Comparison of ENCODE assay signal across 17 cellular contexts in the genomic region with DNA sequence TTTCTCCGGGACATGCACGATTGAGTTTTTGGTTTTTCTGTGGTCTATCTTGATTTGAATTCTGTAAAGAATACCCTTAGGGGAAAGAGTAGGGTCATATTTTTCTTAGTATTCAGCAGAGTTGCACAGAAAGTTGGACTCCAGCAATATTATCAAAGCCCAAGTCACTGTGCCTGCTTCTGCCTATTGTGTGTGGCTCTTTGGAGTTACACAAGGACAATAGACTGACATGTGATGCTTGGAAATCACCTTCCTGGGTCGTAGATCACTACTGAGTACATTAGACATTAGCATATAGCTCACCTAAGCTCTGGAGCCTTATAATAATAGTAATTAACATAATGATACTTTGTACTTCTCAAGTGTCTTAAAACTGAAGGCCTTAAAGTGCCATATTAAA.
DNase-seq lines count a peak whose midpoint lies in the region; ATAC-seq, FAIRE-seq and TF ChIP-seq lines count a peak whose summit lies in the region.
"Had no signal": no experiment of that assay in that cellular context is flagged by ENCODE, and none has a peak within 500 bp of the region (broad histone marks: within the 10 kb centered on the region; RNA-seq: fewer than 3 reads in every experiment).

No MANE protein-coding gene starts in this region.

- DNase-seq in NCI-H1417 (lab: John Stamatoyannopoulos, UW), result peak in 2 of 3 experiments; percentile 38 to 74
- no peak for DNase-seq in NCI-H1417 treated with DMSO at 0.1 percent for 48 hours (lab: John Stamatoyannopoulos, UW)
- DNase-seq in NCI-H146 (lab: John Stamatoyannopoulos, UW), result peak; percentile 72
- no peak for DNase-seq in keratinocyte (ENCODE audit: low read depth, low spot score)
- DNase-seq in gastrocnemius medialis, result no peak
- no peak for DNase-seq in stimulated activated CD4-positive, alpha-beta T cell treated with anti-CD3 and anti-CD28 coated beads, Interleukin-1b, Interleukin-23, amount 100 ng/mL, for 48 hours
- no peak for DNase-seq in stimulated activated effector memory CD8-positive, alpha-beta T cell treated with anti-CD3 and anti-CD28 coated beads, Interleukin-12 subunit alpha, Interleukin-12 subunit beta, amount 100 ng/mL, for 72 hours (ENCODE audit: low spot score in 2 of 2)
- DNase-seq in NCI-H128 (lab: John Stamatoyannopoulos, UW; ENCODE audit: unreplicated experiment), result no peak
- DNase-seq: NCI-H1048, NCI-H2029, NCI-H526 treated with DMSO at 0.1 percent for 48 hours, SK-N-SH had no signal

- H3K27ac Mint-ChIP-seq in stimulated activated effector memory CD8-positive, alpha-beta T cell treated with anti-CD3 and anti-CD28 coated beads, Interleukin-12 subunit alpha, Interleukin-12 subunit beta, amount 100 ng/mL, for 72 hours, result no peak overlapping the region

- TF ChIP-seq POLR2A in gastrocnemius medialis (IDR thresholded peaks at IDR 0.05), result no peak

- in situ Hi-C loops in gastrocnemius medialis (cut with MboI; ENCODE audit: low sequenced_read_pairs in 4 of 4), result no loop called here

- FAIRE-seq in keratinocyte (lab: Jason Lieb, UNC), result peak; percentile 46
- FAIRE-seq: A204.1, H1, HTR-8/SVneo had no signal

- H3K9me3 ChIP-seq in keratinocyte (ENCODE audit: control insufficient read depth, low read depth, low read length) (no peaks in the 10 kb centered on the region), gastrocnemius medialis (peaks cover 0 to 3% (median 0%) of the 10 kb centered on the region in 3 donors)

- peaks cover 31% of the 10 kb centered on the region for H3K36me3 Mint-ChIP-seq in stimulated activated effector memory CD8-positive, alpha-beta T cell treated with anti-CD3 and anti-CD28 coated beads, Interleukin-12 subunit alpha, Interleukin-12 subunit beta, amount 100 ng/mL, for 72 hours

- ATAC-seq in gastrocnemius medialis, result no peak
- ATAC-seq in stimulated activated effector memory CD8-positive, alpha-beta T cell treated with anti-CD3 and anti-CD28 coated beads, Interleukin-12 subunit alpha, Interleukin-12 subunit beta, amount 100 ng/mL, for 72 hours, result no peak
- ATAC-seq: Right ventricle myocardium inferior had no signal

- peaks cover 14% of the 10 kb centered on the region for H3K9me3 Mint-ChIP-seq in stimulated activated effector memory CD8-positive, alpha-beta T cell treated with anti-CD3 and anti-CD28 coated beads, Interleukin-12 subunit alpha, Interleukin-12 subunit beta, amount 100 ng/mL, for 72 hours

- intact Hi-C loops in gastrocnemius medialis (cut with DNase I; ENCODE audit: low total_unique reads), result no loop called here

- H3K36me3 ChIP-seq in keratinocyte (ENCODE audit: control insufficient read depth in 2 of 2, extremely low read depth in 1 of 2, insufficient read depth in 2 of 2, low read length in 2 of 2) (peaks cover 0 to 3% of the 10 kb centered on the region in 2 experiments), gastrocnemius medialis (no peaks in the 10 kb centered on the region)

- H4K20me1 ChIP-seq in keratinocyte (ENCODE audit: control insufficient read depth, extremely low read depth, insufficient read depth, low read length), result no peaks in the 10 kb centered on the region

- no peak overlapping the region for H2AFZ ChIP-seq in keratinocyte (ENCODE audit: control insufficient read depth, low read length)

- H3K9ac ChIP-seq in keratinocyte (ENCODE audit: control insufficient read depth, extremely low read depth, insufficient read depth, low read length), result no peak overlapping the region
- H3K9ac ChIP-seq: SK-N-SH had no signal

- no peaks in the 10 kb centered on the region for H3K27me3 ChIP-seq in keratinocyte (ENCODE audit: control insufficient read depth, extremely low read depth, insufficient read depth, low read length)
- H3K27me3 ChIP-seq in gastrocnemius medialis, result no peaks in the 10 kb centered on the region

- H3K4me2 ChIP-seq in keratinocyte (ENCODE audit: control insufficient read depth, extremely low read depth, insufficient read depth, low read depth, low read length), result no peak overlapping the region
- H3K4me2 ChIP-seq: SK-N-SH had no signal

- no peaks in the 10 kb centered on the region for H3K9me1 ChIP-seq in keratinocyte (ENCODE audit: control insufficient read depth, extremely low read depth, insufficient read depth, low read length)

- H3K27ac ChIP-seq in keratinocyte (ENCODE audit: control insufficient read depth, insufficient read depth, low read length), result no peak overlapping the region
- H3K27ac ChIP-seq in gastrocnemius medialis, result peak overlapping the region in 3 of 4 donors; percentile 62 to 72 (median 71)
- H3K27ac ChIP-seq: C4-2B had no signal

- H3K4me3 ChIP-seq in keratinocyte (ENCODE audit: control insufficient read depth in 2 of 3, extremely low read depth in 1 of 3, insufficient read depth in 2 of 3, low read depth in 1 of 3, low read length in 3 of 3) (no peak overlapping the region), gastrocnemius medialis (no peak overlapping the region)

- no peaks in the 10 kb centered on the region for H3K79me2 ChIP-seq in keratinocyte (ENCODE audit: control insufficient read depth, insufficient read depth, low read length)

- peaks cover 18% of the 10 kb centered on the region for H3K4me1 ChIP-seq in keratinocyte (ENCODE audit: control insufficient read depth, extremely low read depth, insufficient read depth, low read length)
- peaks cover 27 to 42% of the 10 kb centered on the region in 2 donors for H3K4me1 ChIP-seq in gastrocnemius medialis

- H3K4me1 Mint-ChIP-seq in stimulated activated effector memory CD8-positive, alpha-beta T cell treated with anti-CD3 and anti-CD28 coated beads, Interleukin-12 subunit alpha, Interleukin-12 subunit beta, amount 100 ng/mL, for 72 hours, result no peaks in the 10 kb centered on the region

- TF ChIP-seq CTCF in keratinocyte (optimal IDR thresholded peaks at IDR 0.05 in 1 of 3, IDR thresholded peaks at IDR 0.05 in 1 of 3, conservative IDR thresholded peaks at IDR 0.05 in 1 of 3; ENCODE audit: extremely low read depth in 1 of 3, insufficient read depth in 2 of 3, low read length in 3 of 3) (no peak), gastrocnemius medialis (IDR thresholded peaks at IDR 0.05 in 4 of 5, conservative IDR thresholded peaks at IDR 0.05 in 1 of 5) (no peak)

- no peak overlapping the region for H3K4me3 Mint-ChIP-seq in stimulated activated effector memory CD8-positive, alpha-beta T cell treated with anti-CD3 and anti-CD28 coated beads, Interleukin-12 subunit alpha, Interleukin-12 subunit beta, amount 100 ng/mL, for 72 hours

- dilution Hi-C loops in keratinocyte (cut with MboI; ENCODE audit: extremely low pct_ligation_motif_present, low sequenced_read_pairs), result no loop called here

Comparison
In these comparisons a context has a peak if more than half of its experiments do, and no peak if none do; other contexts are left out.
1. DNase-seq: peak in NCI-H1417 (2 of 3) and NCI-H146 (single experiment); none in NCI-H1417 treated with DMSO at 0.1 percent for 48 hours (single experiment), keratinocyte (single experiment), gastrocnemius medialis (0 of 2), stimulated activated CD4-positive, alpha-beta T cell treated with anti-CD3 and anti-CD28 coated beads, Interleukin-1b, Interleukin-23, amount 100 ng/mL, for 48 hours (single experiment), stimulated activated effector memory CD8-positive, alpha-beta T cell treated with anti-CD3 and anti-CD28 coated beads, Interleukin-12 subunit alpha, Interleukin-12 subunit beta, amount 100 ng/mL, for 72 hours (0 of 2) and NCI-H128 (single experiment).